Comparison of ENCODE assay signal across 35 cellular contexts in genomic region chr5:67474597-67475238, GRCh38.
"Had no signal": no experiment of that assay in that cellular context is flagged by ENCODE, and none has a peak within 500 bp of the region (broad histone marks: within the 10 kb centered on the region; RNA-seq: fewer than 3 reads in every experiment).

No MANE protein-coding gene starts in this region.

- H3K4me3 Mint-ChIP-seq: activated B cell treated with CpG ODN at 0.5 μM for 24 hours; activated CD4-positive, alpha-beta memory T cell treated with anti-CD3 and anti-CD28 coated beads for 36 hours; activated naive CD4-positive, alpha-beta T cell treated with anti-CD3 and anti-CD28 coated beads for 36 hours; activated T-cell treated with anti-CD3 and anti-CD28 coated beads, Interleukin-2, amount 50 U/mL, for 4 hours; activated T-helper 1 cell treated with anti-CD3 and anti-CD28 coated beads, Interleukin-12 subunit alpha, Interleukin-12 subunit beta, Interleukin-2, Interleukin-4 antibody, amounts not matched to agents 30 ng/mL and 10 ng/mL and 1 ng/mL, durations not matched to agents 14 hours and 24 hours and 36 hours; brain; IgD-negative memory B cell had no signal

- H3K4me1 ChIP-seq: adrenal gland had no signal

- ATAC-seq: activated naive CD4-positive, alpha-beta T cell treated with anti-CD3 and anti-CD28 coated beads, Interleukin-2, amount 50 U/mL, for 72 hours; activated T-cell treated with anti-CD3 and anti-CD28 coated beads, Interleukin-2, amount 50 U/mL, for 4 hours; Right ventricle myocardium inferior had no signal

- H3K27ac ChIP-seq: adrenal gland, RWPE1, VCaP had no signal

- H3K36me3 ChIP-seq: adrenal gland, MG63 had no signal

- H3K36me3 Mint-ChIP-seq: activated CD4-positive, alpha-beta memory T cell treated with anti-CD3 and anti-CD28 coated beads for 36 hours; brain had no signal

- H3K4me1 Mint-ChIP-seq: activated B cell treated with CpG ODN at 0.5 μM for 24 hours, brain, IgD-negative memory B cell had no signal

- H3K27me3 ChIP-seq: adrenal gland, MG63 had no signal

- H3K9me3 ChIP-seq: adrenal gland, MG63 had no signal

- DNase-seq: activated B cell treated with CpG ODN at 0.5 μM for 24 hours; activated CD4-positive, alpha-beta memory T cell treated with anti-CD3 and anti-CD28 coated beads for 36 hours; activated CD4-positive, alpha-beta T cell treated with anti-CD3 and anti-CD28 coated beads for 4 hours; activated CD4-positive, alpha-beta T cell treated with anti-CD3 and anti-CD28 coated beads, Interleukin-2, amount 50 U/mL, for 1 hour; activated CD4-positive, CD25-positive, alpha-beta regulatory T cell treated with anti-CD3 and anti-CD28 coated beads, Interleukin-2, amount 50 U/mL, for 72 hours; activated CD8-positive, alpha-beta memory T cell treated with anti-CD3 and anti-CD28 coated beads, Interleukin-2, amount 50 U/mL, for 4 hours; activated gamma-delta T cell treated with Interleukin-2 at 50 U/mL for 16 hours; activated naive CD4-positive, alpha-beta T cell treated with anti-CD3 and anti-CD28 coated beads for 36 hours; activated T-cell treated with anti-CD3 and anti-CD28 coated beads for 4 hours; activated T-cell treated with anti-CD3 and anti-CD28 coated beads, Interleukin-2, amount 50 U/mL, for 4 hours; adrenal gland; Kasumi-1; KG1; MG63; NCI-H1048; NCI-H1105 treated with DMSO at 0.1 percent for 48 hours; NCI-H1436; NCI-H1694 treated with DMSO at 0.1 percent for 48 hours; NCI-H2029; NCI-H2107; NCI-H2171; NCI-H510A; NCI-H526; NCI-H774; SW 1271; T-helper 1 cell; T-helper 2 cell; T-helper 9 cell had no signal

- H3K9me3 Mint-ChIP-seq: activated B cell treated with CpG ODN at 0.5 μM for 24 hours; activated CD4-positive, alpha-beta memory T cell treated with anti-CD3 and anti-CD28 coated beads for 36 hours; activated naive CD4-positive, alpha-beta T cell treated with anti-CD3 and anti-CD28 coated beads for 36 hours; activated naive CD4-positive, alpha-beta T cell treated with anti-CD3 and anti-CD28 coated beads, Interleukin-2, amount 50 U/mL, for 72 hours; activated T-cell treated with anti-CD3 and anti-CD28 coated beads, Interleukin-2, amount 50 U/mL, for 4 hours; activated T-helper 1 cell treated with anti-CD3 and anti-CD28 coated beads, Interleukin-12 subunit alpha, Interleukin-12 subunit beta, Interleukin-2, Interleukin-4 antibody, amounts not matched to agents 30 ng/mL and 10 ng/mL and 1 ng/mL, durations not matched to agents 14 hours and 24 hours and 36 hours had no signal

- H3K4me3 ChIP-seq: adrenal gland, MG63 had no signal

- H3K27ac Mint-ChIP-seq: activated B cell treated with CpG ODN at 0.5 μM for 24 hours; activated CD4-positive, alpha-beta memory T cell treated with anti-CD3 and anti-CD28 coated beads for 36 hours; activated naive CD4-positive, alpha-beta T cell treated with anti-CD3 and anti-CD28 coated beads for 36 hours; activated naive CD4-positive, alpha-beta T cell treated with anti-CD3 and anti-CD28 coated beads, Interleukin-2, amount 50 U/mL, for 72 hours; activated T-helper 1 cell treated with anti-CD3 and anti-CD28 coated beads, Interleukin-12 subunit alpha, Interleukin-12 subunit beta, Interleukin-2, Interleukin-4 antibody, amounts not matched to agents 30 ng/mL and 10 ng/mL and 1 ng/mL, durations not matched to agents 14 hours and 24 hours and 36 hours; brain; IgD-negative memory B cell had no signal
